Comparison of ENCODE assay signal across 9 cellular contexts in genomic region chr2:156896294-156896693, GRCh38.
A peak's percentile ranks its signal among the peaks of the same experiment; 100 is the strongest.
DNase-seq lines count a peak whose midpoint lies in the region; ATAC-seq and TF ChIP-seq lines count a peak whose summit lies in the region.
"Had no signal": no experiment of that assay in that cellular context is flagged by ENCODE, and none has a peak within 500 bp of the region (broad histone marks: within the 10 kb centered on the region; RNA-seq: fewer than 3 reads in every experiment).

No MANE protein-coding gene starts in this region.

- no peak for TF ChIP-seq POLR2A in testis (IDR thresholded peaks at IDR 0.05)

- no peak overlapping the region for H3K27ac ChIP-seq in testis

- intact Hi-C loops in activated CD8-positive, alpha-beta T cell treated with anti-CD3 and anti-CD28 coated beads for 36 hours (cut with micrococcal nuclease) = loop anchor here (10.0 kb wide), 1 partner anchor 561 kb away; the partner anchor contains the start of gene NR4A2
- intact Hi-C loops in testis (cut with DNase I; ENCODE audit: low total_unique reads) = no loop called here

- H3K4me1 Mint-ChIP-seq in activated CD8-positive, alpha-beta T cell treated with anti-CD3 and anti-CD28 coated beads for 36 hours (ENCODE audit: low read depth) = peaks cover 11% of the 10 kb centered on the region

- DNase-seq in GM10248 (ENCODE audit: extremely low spot score) (peak; percentile 2), NCI-H446 treated with DMSO at 0.1 percent for 48 hours (lab: John Stamatoyannopoulos, UW) (no peak), testis (no peak), cortex of kidney (lab: John Stamatoyannopoulos, UW) (no peak), NCI-H146 treated with DMSO at 0.1 percent for 48 hours (lab: John Stamatoyannopoulos, UW; ENCODE audit: unreplicated experiment) (no peak)
- DNase-seq in activated CD8-positive, alpha-beta T cell treated with anti-CD3 and anti-CD28 coated beads for 36 hours = peak; percentile 42

- 84 to 88% methylated on average over 1 of the region's 1 CpG for WGBS in testis, 2 donors

- H3K27me3 ChIP-seq in testis = no peaks in the 10 kb centered on the region

- peaks cover 5% of the 10 kb centered on the region for H3K9me3 Mint-ChIP-seq in activated CD8-positive, alpha-beta T cell treated with anti-CD3 and anti-CD28 coated beads for 36 hours

- POLR2A ChIA-PET in GM10248 (lab: Yijun Ruan, JAX) = no interaction called here
- POLR2A ChIA-PET in activated CD8-positive, alpha-beta T cell treated with anti-CD3 and anti-CD28 coated beads for 36 hours (lab: Charles Lee) = no interaction called here

- no peak overlapping the region for H3K4me3 ChIP-seq in testis

- H3K4me3 Mint-ChIP-seq in activated CD8-positive, alpha-beta T cell treated with anti-CD3 and anti-CD28 coated beads for 36 hours = no peak overlapping the region
- H3K4me3 Mint-ChIP-seq: nephron had no signal

- peaks cover 25% of the 10 kb centered on the region for H3K27me3 Mint-ChIP-seq in activated CD8-positive, alpha-beta T cell treated with anti-CD3 and anti-CD28 coated beads for 36 hours

- CTCF ChIA-PET in GM10248 (lab: Yijun Ruan, JAX) = no interaction called here
- CTCF ChIA-PET in activated CD8-positive, alpha-beta T cell treated with anti-CD3 and anti-CD28 coated beads for 36 hours (lab: Charles Lee) = no interaction called here

- ATAC-seq in GM19455 (IDR thresholded peaks at IDR 0.05; ENCODE audit: unreplicated experiment) (peak; percentile 97), HG03108 (IDR thresholded peaks at IDR 0.05; ENCODE audit: unreplicated experiment) (peak; percentile 98)
- ATAC-seq in activated CD8-positive, alpha-beta T cell treated with anti-CD3 and anti-CD28 coated beads for 36 hours = peak; percentile 73

- H3K36me3 Mint-ChIP-seq in activated CD8-positive, alpha-beta T cell treated with anti-CD3 and anti-CD28 coated beads for 36 hours (ENCODE audit: low read depth) = no peaks in the 10 kb centered on the region

- H3K27ac Mint-ChIP-seq in activated CD8-positive, alpha-beta T cell treated with anti-CD3 and anti-CD28 coated beads for 36 hours = no peak overlapping the region
- H3K27ac Mint-ChIP-seq: nephron had no signal

- no peaks in the 10 kb centered on the region for H3K36me3 ChIP-seq in testis (ENCODE audit: low read depth, missing control alignments)

- no peaks in the 10 kb centered on the region for H3K9me3 ChIP-seq in testis

- no peaks in the 10 kb centered on the region for H3K4me1 ChIP-seq in testis

- no peak for TF ChIP-seq CTCF in GM10248 (IDR thresholded peaks at IDR 0.05; ENCODE audit: control extremely low read depth, extremely low read depth, low read depth, missing control alignments)
- TF ChIP-seq CTCF in activated CD8-positive, alpha-beta T cell treated with anti-CD3 and anti-CD28 coated beads for 36 hours (IDR thresholded peaks at IDR 0.05) = no peak
- TF ChIP-seq CTCF in testis (IDR thresholded peaks at IDR 0.05) = no peak

Comparison
In these comparisons a context has a peak if more than half of its experiments do, and no peak if none do; other contexts are left out.
1. DNase-seq: peak in GM10248 (single experiment) and activated CD8-positive, alpha-beta T cell treated with anti-CD3 and anti-CD28 coated beads for 36 hours (single experiment); none in NCI-H446 treated with DMSO at 0.1 percent for 48 hours (single experiment), testis (single experiment), cortex of kidney (single experiment) and NCI-H146 treated with DMSO at 0.1 percent for 48 hours (single experiment).
2. Peak in every context shown above with its lines, with median percentiles within 50 percentile points of each other: ATAC-seq.